13 cellular contexts compared by ENCODE assay signal in genomic region chr3:191358929-191359328, GRCh38.
DNase-seq lines count a peak whose midpoint lies in the region; ATAC-seq lines count a peak whose summit lies in the region.
"Had no signal": no experiment of that assay in that cellular context is flagged by ENCODE, and none has a peak within 500 bp of the region (broad histone marks: within the 10 kb centered on the region; RNA-seq: fewer than 3 reads in every experiment).

No MANE protein-coding gene starts in this region.

- no peak for DNase-seq in activated gamma-delta T cell treated with Interleukin-2 at 50 U/mL for 16 hours
- no peak for DNase-seq in activated gamma-delta T cell (lab: John Stamatoyannopoulos, UW)
- no peak for DNase-seq in NCI-H128 (lab: John Stamatoyannopoulos, UW; ENCODE audit: unreplicated experiment)
- no peak for DNase-seq in activated CD4-positive, alpha-beta T cell treated with anti-CD3 and anti-CD28 coated beads for 4 hours
- DNase-seq: CD4-positive, alpha-beta T cell; central memory CD4-positive, alpha-beta T cell; NCI-H1417; NK-92 treated with Interleukin-12 subunit alpha and Interleukin-12 subunit beta, amount 100 ng/mL, for 24 hours; stimulated activated CD4-positive, alpha-beta T cell treated with anti-CD3 and anti-CD28 coated beads, Interleukin-4, amount 100 ng/mL, for 4 hours had no signal

- ATAC-seq in GM18861 (IDR thresholded peaks at IDR 0.05; ENCODE audit: unreplicated experiment): peak; percentile 28
- peak; percentile 47 for ATAC-seq in GM21825 (IDR thresholded peaks at IDR 0.05; ENCODE audit: unreplicated experiment)

- H3K27ac ChIP-seq in HUES6 (ENCODE audit: low read depth, low read length): peak overlapping the region; percentile 65; the same call in 1 of the 2 replicates
- peak overlapping the region; percentile 2 for H3K27ac ChIP-seq in iPS-18a (ENCODE audit: low read length)

- H3K9me3 ChIP-seq in HUES6 (ENCODE audit: control insufficient read depth, insufficient read depth, low read depth, low read length): no peaks in the 10 kb centered on the region
- H3K9me3 ChIP-seq in iPS-18a (ENCODE audit: control insufficient read depth, low read depth, low read length): no peaks in the 10 kb centered on the region

- no peak overlapping the region for H3K4me3 ChIP-seq in HUES6 (ENCODE audit: low read depth, low read length)
- H3K4me3 ChIP-seq in iPS-18a (ENCODE audit: low read length): no peak overlapping the region

- no peak overlapping the region for H3K9ac ChIP-seq in HUES6 (ENCODE audit: low read length)
- no peak overlapping the region for H3K9ac ChIP-seq in iPS-18a (ENCODE audit: low read length)

- H3K36me3 ChIP-seq in HUES6 (ENCODE audit: control insufficient read depth, insufficient read depth, low read length) (peaks cover 14% of the 10 kb centered on the region), iPS-18a (ENCODE audit: control insufficient read depth, low read depth, low read length) (peaks cover 3% of the 10 kb centered on the region)

- no peaks in the 10 kb centered on the region for H3K27me3 ChIP-seq in HUES6 (ENCODE audit: control insufficient read depth, insufficient read depth, low read length)
- no peaks in the 10 kb centered on the region for H3K27me3 ChIP-seq in iPS-18a (ENCODE audit: control insufficient read depth, insufficient read depth, low read length)

- H3K4me1 ChIP-seq in HUES6 (ENCODE audit: control insufficient read depth, insufficient read depth, low read length) (peaks cover 58% of the 10 kb centered on the region), iPS-18a (ENCODE audit: control insufficient read depth, low read depth, low read length) (peaks cover 23% of the 10 kb centered on the region)
